Comparison of ENCODE assay signal across 2 cellular contexts in genomic region chr4:52840531-52841350, GRCh38.
TF ChIP-seq lines count a peak whose summit lies in the region.

No MANE protein-coding gene starts in this region.

TF ChIP-seq in IMR-90, 13 proteins besides CTCF, POLR2A, EP300 and RAD21:
- TF ChIP-seq USF2 (IDR thresholded peaks at IDR 0.05; ENCODE audit: low read depth, low read length), result no peak
- no peak for TF ChIP-seq NFE2L2 (IDR thresholded peaks at IDR 0.05; ENCODE audit: low read depth, low read length)
- no peak for TF ChIP-seq RFX5 (IDR thresholded peaks at IDR 0.05; ENCODE audit: low read depth, low read length)
- TF ChIP-seq BHLHE40 (IDR thresholded peaks at IDR 0.05; ENCODE audit: low read depth, low read length), result no peak
- TF ChIP-seq ELK1 (IDR thresholded peaks at IDR 0.05; ENCODE audit: borderline replicate concordance, low read depth, low read length), result no peak
- no peak for TF ChIP-seq RCOR1 (IDR thresholded peaks at IDR 0.05; ENCODE audit: insufficient replicate concordance, low read length)
- no peak for TF ChIP-seq SMC3 (IDR thresholded peaks at IDR 0.05; ENCODE audit: low read depth, low read length)
- TF ChIP-seq MAZ (IDR thresholded peaks at IDR 0.05; ENCODE audit: borderline replicate concordance, low read depth, low read length), result no peak
- TF ChIP-seq CHD1 (IDR thresholded peaks at IDR 0.05; ENCODE audit: low read depth, low read length), result no peak
- no peak for TF ChIP-seq CEBPB (IDR thresholded peaks at IDR 0.05; ENCODE audit: low read depth, low read length)
TF ChIP-seq in IMR-90: peak in this region for 0.

TF ChIP-seq in H1, 55 proteins besides CTCF, POLR2A, EP300 and RAD21:
- TF ChIP-seq E2F6 (IDR thresholded peaks at IDR 0.05), result 0 out of 2 replicates have a peak, but pooled peaks have one; percentile 39
- no peak for TF ChIP-seq RNF2 (IDR thresholded peaks at IDR 0.05; ENCODE audit: borderline replicate concordance, low read depth, low read length, missing control alignments, poor library complexity, severe bottlenecking)
- no peak for TF ChIP-seq SIRT6 (IDR thresholded peaks at IDR 0.05; ENCODE audit: low read length)
- TF ChIP-seq MAX (IDR thresholded peaks at IDR 0.05), result peak; percentile 74; the same call in 1 of the 2 replicates
- 0 out of 2 replicates have a peak, but pooled peaks have one; percentile 25 for TF ChIP-seq TCF12 (IDR thresholded peaks at IDR 0.05; ENCODE audit: low read depth, low read length)
- peak; percentile 81 for TF ChIP-seq NANOG (IDR thresholded peaks at IDR 0.05; ENCODE audit: insufficient read depth, low read depth, low read length, poor library complexity, severe bottlenecking)
TF ChIP-seq in H1: peak in this region for 4.
